ENCODE assay signal across 9 cellular contexts in the genomic region with DNA sequence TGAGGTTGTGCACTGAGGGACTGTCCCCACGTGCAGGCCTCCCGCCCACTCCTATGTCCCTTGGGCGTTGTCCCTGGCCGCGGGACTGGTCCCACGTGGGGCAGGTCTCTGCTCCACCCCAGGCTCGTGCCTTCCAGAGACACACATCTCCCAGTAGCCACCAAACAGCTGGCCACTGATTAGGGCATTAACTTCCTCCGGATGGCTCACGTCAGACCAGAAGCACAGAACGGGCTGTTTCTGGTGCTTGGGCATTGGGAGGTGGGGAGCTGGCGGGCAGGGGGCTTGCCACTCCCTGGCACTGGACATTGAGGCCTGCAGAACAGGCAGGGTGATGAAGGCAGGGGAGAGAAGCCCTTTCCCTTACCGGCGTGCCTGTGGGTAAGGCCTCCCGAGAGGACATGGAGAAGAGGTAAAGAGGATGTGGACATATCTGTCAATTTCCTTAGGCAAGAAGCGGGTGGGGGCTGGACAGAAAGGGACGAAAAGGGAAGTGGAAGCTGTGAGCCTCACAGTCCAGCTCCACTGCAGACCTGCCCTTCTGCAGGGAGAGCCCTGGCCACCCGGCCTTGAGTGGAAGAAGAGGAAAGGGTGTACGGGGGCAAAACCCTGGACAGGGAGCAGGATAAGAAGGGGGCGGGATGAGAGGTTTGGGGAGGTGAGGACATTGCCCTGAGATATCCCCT.
A peak's percentile ranks its signal among the peaks of the same experiment; 100 is the strongest.
DNase-seq lines count a peak whose midpoint lies in the region; TF ChIP-seq lines count a peak whose summit lies in the region.
"Had no signal": no experiment of that assay in that cellular context is flagged by ENCODE, and none has a peak within 500 bp of the region (broad histone marks: within the 10 kb centered on the region; RNA-seq: fewer than 3 reads in every experiment).

No MANE protein-coding gene starts in this region.

- no TSS peak for BruUV-seq in A673 (replicated peaks; lab: Mats Ljungman, UMichigan)

- CTCF ChIA-PET in activated CD4-positive, alpha-beta memory T cell treated with anti-CD3 and anti-CD28 coated beads, Interleukin-2, amount 10 ng/mL, durations not matched to agents 7 days and 5 days (lab: Charles Lee) = no interaction called here
- CTCF ChIA-PET in activated CD4-positive, alpha-beta memory T cell treated with anti-CD3 and anti-CD28 coated beads for 36 hours (lab: Charles Lee) = no interaction called here
- CTCF ChIA-PET in RWPE1 (lab: Yijun Ruan, JAX) = no interaction called here
- CTCF ChIA-PET in A673 (lab: Charles Lee) = no interaction called here

- POLR2A ChIA-PET in activated CD4-positive, alpha-beta memory T cell treated with anti-CD3 and anti-CD28 coated beads, Interleukin-2, amount 10 ng/mL, durations not matched to agents 7 days and 5 days (lab: Charles Lee) = no interaction called here
- POLR2A ChIA-PET in activated CD4-positive, alpha-beta memory T cell treated with anti-CD3 and anti-CD28 coated beads for 36 hours (lab: Charles Lee) = no interaction called here
- POLR2A ChIA-PET in RWPE1 (lab: Yijun Ruan, JAX; ENCODE audit: low non-redundant PET) (no interaction called here), A673 (lab: Charles Lee; ENCODE audit: low non-redundant PET) (no interaction called here)

- H3K27me3 ChIP-seq in subcutaneous abdominal adipose tissue (ENCODE audit: control insufficient read depth in 5 of 5, insufficient read depth in 4 of 5, low read length in 5 of 5) (peaks cover 11 to 29% (median 15%) of the 10 kb centered on the region in 5 donors), A673 (replicated peaks; ENCODE audit: insufficient read depth, low read depth, low read length, poor library complexity) (no peaks in the 10 kb centered on the region)

- intact Hi-C loops in activated CD4-positive, alpha-beta memory T cell treated with anti-CD3 and anti-CD28 coated beads for 36 hours (cut with micrococcal nuclease) = loop anchor here (10.0 kb wide), 1 partner anchor 1033 kb away; a partner anchor contains a TSS
- intact Hi-C loops in A673 (cut with micrococcal nuclease; ENCODE audit: unreplicated experiment) = no loop called here

- DNase-seq in activated CD4-positive, alpha-beta memory T cell treated with anti-CD3 and anti-CD28 coated beads, Interleukin-2, amount 10 ng/mL, durations not matched to agents 7 days and 5 days = no peak
- no peak for DNase-seq in activated CD4-positive, alpha-beta memory T cell treated with anti-CD3 and anti-CD28 coated beads for 36 hours
- DNase-seq in UCSD-AML1 (lab: John Stamatoyannopoulos, UW; ENCODE audit: unreplicated experiment) (peak; percentile 87), immature natural killer cell (no peak), RWPE1 (ENCODE audit: low spot score) (no peak), glomerular visceral epithelial cell (ENCODE audit: extremely low spot score) (no peak), A673 (ENCODE audit: low spot score) (no peak)
- DNase-seq: NCI-H1092 had no signal

- H3K9ac ChIP-seq in subcutaneous abdominal adipose tissue (ENCODE audit: low read length in 5 of 5) = peak overlapping the region in 3 of 5 donors; percentile 20 to 65 (median 62)

- H3K4me1 ChIP-seq in subcutaneous abdominal adipose tissue (ENCODE audit: control insufficient read depth in 5 of 5, insufficient read depth in 5 of 5, low read length in 5 of 5) (peaks cover 3 to 33% (median 18%) of the 10 kb centered on the region in 5 donors), A673 (ENCODE audit: insufficient read depth, low read length, poor library complexity, severe bottlenecking) (no peaks in the 10 kb centered on the region)

- H3K9me3 Mint-ChIP-seq in activated CD4-positive, alpha-beta memory T cell treated with anti-CD3 and anti-CD28 coated beads, Interleukin-2, amount 10 ng/mL, durations not matched to agents 7 days and 5 days = no peaks in the 10 kb centered on the region
- H3K9me3 Mint-ChIP-seq in activated CD4-positive, alpha-beta memory T cell treated with anti-CD3 and anti-CD28 coated beads for 36 hours = no peaks in the 10 kb centered on the region
- no peaks in the 10 kb centered on the region for H3K9me3 Mint-ChIP-seq in immature natural killer cell

- peaks cover 10% of the 10 kb centered on the region for H3K36me3 Mint-ChIP-seq in activated CD4-positive, alpha-beta memory T cell treated with anti-CD3 and anti-CD28 coated beads, Interleukin-2, amount 10 ng/mL, durations not matched to agents 7 days and 5 days (ENCODE audit: low read depth)
- no peaks in the 10 kb centered on the region for H3K36me3 Mint-ChIP-seq in activated CD4-positive, alpha-beta memory T cell treated with anti-CD3 and anti-CD28 coated beads for 36 hours
- peaks cover 0 to 31% (median 10%) of the 10 kb centered on the region in 3 donors for H3K36me3 Mint-ChIP-seq in immature natural killer cell

- H3K27ac ChIP-seq in subcutaneous abdominal adipose tissue (ENCODE audit: low read depth, low read length) (peak overlapping the region; percentile 23), RWPE1 (no peak overlapping the region), A673 (ENCODE audit: low read depth, low read length, poor library complexity, severe bottlenecking) (no peak overlapping the region)

- H3K36me3 ChIP-seq in subcutaneous abdominal adipose tissue (ENCODE audit: control insufficient read depth in 5 of 5, insufficient read depth in 5 of 5, low read length in 5 of 5) (peaks cover 0 to 8% (median 4%) of the 10 kb centered on the region in 5 donors), A673 (ENCODE audit: insufficient read depth, low read length, poor library complexity, severe bottlenecking) (no peaks in the 10 kb centered on the region)

- peak overlapping the region; percentile 67 for H3K27ac Mint-ChIP-seq in activated CD4-positive, alpha-beta memory T cell treated with anti-CD3 and anti-CD28 coated beads, Interleukin-2, amount 10 ng/mL, durations not matched to agents 7 days and 5 days
- no peak overlapping the region for H3K27ac Mint-ChIP-seq in activated CD4-positive, alpha-beta memory T cell treated with anti-CD3 and anti-CD28 coated beads for 36 hours
- H3K27ac Mint-ChIP-seq in immature natural killer cell = peak overlapping the region; percentile 91 to 99 (median 96)

- H3K4me3 ChIP-seq in subcutaneous abdominal adipose tissue (ENCODE audit: low read depth in 1 of 5, low read length in 5 of 5) = peak overlapping the region; percentile 23 to 53 (median 51)
- no peak overlapping the region for H3K4me3 ChIP-seq in A673 (ENCODE audit: low read depth, low read length, poor library complexity, severe bottlenecking)

- H3K4me3 Mint-ChIP-seq in activated CD4-positive, alpha-beta memory T cell treated with anti-CD3 and anti-CD28 coated beads, Interleukin-2, amount 10 ng/mL, durations not matched to agents 7 days and 5 days = no peak overlapping the region
- H3K4me3 Mint-ChIP-seq in activated CD4-positive, alpha-beta memory T cell treated with anti-CD3 and anti-CD28 coated beads for 36 hours = no peak overlapping the region
- H3K4me3 Mint-ChIP-seq in immature natural killer cell = peak overlapping the region; percentile 53 to 92 (median 82)

- peaks cover 58% of the 10 kb centered on the region for H3K4me1 Mint-ChIP-seq in activated CD4-positive, alpha-beta memory T cell treated with anti-CD3 and anti-CD28 coated beads, Interleukin-2, amount 10 ng/mL, durations not matched to agents 7 days and 5 days
- peaks cover 48% of the 10 kb centered on the region for H3K4me1 Mint-ChIP-seq in activated CD4-positive, alpha-beta memory T cell treated with anti-CD3 and anti-CD28 coated beads for 36 hours (ENCODE audit: low read depth)
- peaks cover 67 to 78% of the 10 kb centered on the region in 2 donors for H3K4me1 Mint-ChIP-seq in immature natural killer cell

- TF ChIP-seq CTCF in RWPE1 (conservative IDR thresholded peaks at IDR 0.05; ENCODE audit: low read depth) (no peak), A673 (conservative IDR thresholded peaks at IDR 0.05; ENCODE audit: low read depth, low read length) (no peak)

- H3K9me3 ChIP-seq in subcutaneous abdominal adipose tissue (ENCODE audit: control insufficient read depth in 5 of 5, low read length in 5 of 5) = no peaks in the 10 kb centered on the region
- H3K9me3 ChIP-seq in A673 (ENCODE audit: low read depth, low read length, poor library complexity, severe bottlenecking) = no peaks in the 10 kb centered on the region

- H3K27me3 Mint-ChIP-seq in activated CD4-positive, alpha-beta memory T cell treated with anti-CD3 and anti-CD28 coated beads, Interleukin-2, amount 10 ng/mL, durations not matched to agents 7 days and 5 days = peaks cover 8% of the 10 kb centered on the region
- no peaks in the 10 kb centered on the region for H3K27me3 Mint-ChIP-seq in activated CD4-positive, alpha-beta memory T cell treated with anti-CD3 and anti-CD28 coated beads for 36 hours
- peaks cover 2 to 5% (median 4%) of the 10 kb centered on the region in 3 donors for H3K27me3 Mint-ChIP-seq in immature natural killer cell (ENCODE audit: low read depth in 3 of 3)

Comparison
In these comparisons a context has a peak if more than half of its experiments do, and no peak if none do; other contexts are left out.
1. H3K4me3 Mint-ChIP-seq: peak in immature natural killer cell (5 of 5); none in activated CD4-positive, alpha-beta memory T cell treated with anti-CD3 and anti-CD28 coated beads, Interleukin-2, amount 10 ng/mL, durations not matched to agents 7 days and 5 days (single experiment) and activated CD4-positive, alpha-beta memory T cell treated with anti-CD3 and anti-CD28 coated beads for 36 hours (single experiment).